Comparison of ENCODE assay signal across 8 cellular contexts in genomic region chr20:13219327-13220193, GRCh38. TPM values are rescaled to one million over a fixed set of nuclear protein-coding genes. Genes with fewer than 3 reads are reported as not detected.
A peak's percentile ranks its signal among the peaks of the same experiment; 100 is the strongest.
DNase-seq lines count a peak whose midpoint lies in the region; ATAC-seq and TF ChIP-seq lines count a peak whose summit lies in the region.

No MANE protein-coding gene starts in this region.

- H3K9me3 ChIP-seq in muscle layer of colon (ENCODE audit: low read length) (no peaks in the 10 kb centered on the region), tibial artery (no peaks in the 10 kb centered on the region), SJCRH30 (replicated peaks) (no peaks in the 10 kb centered on the region)

- CTCF ChIA-PET in activated naive CD4-positive, alpha-beta T cell treated with anti-CD3 and anti-CD28 coated beads, Interleukin-2, amount 10 ng/mL, durations not matched to agents 7 days and 5 days (lab: Charles Lee), result no interaction called here

- intact Hi-C loops in tibial artery (cut with DNase I; ENCODE audit: low total_unique reads), result loop anchor here (10.0 kb wide), 1 partner anchor 105 kb away; no protein-coding TSS in a partner anchor

- H3K9me3 Mint-ChIP-seq in activated naive CD4-positive, alpha-beta T cell treated with anti-CD3 and anti-CD28 coated beads, Interleukin-2, amount 10 ng/mL, durations not matched to agents 7 days and 5 days, result no peaks in the 10 kb centered on the region
- no peaks in the 10 kb centered on the region for H3K9me3 Mint-ChIP-seq in effector memory CD8-positive, alpha-beta T cell

- DNase-seq in activated naive CD4-positive, alpha-beta T cell treated with anti-CD3 and anti-CD28 coated beads, Interleukin-2, amount 10 ng/mL, durations not matched to agents 7 days and 5 days, result no peak
- no peak for DNase-seq in activated naive CD4-positive, alpha-beta T cell (lab: John Stamatoyannopoulos, UW)
- DNase-seq in effector memory CD8-positive, alpha-beta T cell, result no peak
- DNase-seq in tibial artery (no peak), cerebellum (ENCODE audit: low spot score) (no peak), SJCRH30 (no peak)
- no peak for DNase-seq in activated effector memory CD4-positive, alpha-beta T cell treated with anti-CD3 and anti-CD28 coated beads, Interleukin-2, amount 50 U/mL, for 16 hours

- H3K4me1 ChIP-seq in muscle layer of colon (ENCODE audit: insufficient read depth, low read length) (peaks cover 12% of the 10 kb centered on the region), tibial artery (peaks cover 0 to 31% (median 23%) of the 10 kb centered on the region in 4 donors), SJCRH30 (no peaks in the 10 kb centered on the region)

- no peak for TF ChIP-seq CTCF in tibial artery (IDR thresholded peaks at IDR 0.05)

- no peaks in the 10 kb centered on the region for H3K36me3 ChIP-seq in muscle layer of colon (ENCODE audit: insufficient read depth, low read length)
- H3K36me3 ChIP-seq in tibial artery, result no peaks in the 10 kb centered on the region
- no peaks in the 10 kb centered on the region for H3K36me3 ChIP-seq in SJCRH30

- H3K36me3 Mint-ChIP-seq in activated naive CD4-positive, alpha-beta T cell treated with anti-CD3 and anti-CD28 coated beads, Interleukin-2, amount 10 ng/mL, durations not matched to agents 7 days and 5 days, result no peaks in the 10 kb centered on the region
- H3K36me3 Mint-ChIP-seq in effector memory CD8-positive, alpha-beta T cell (ENCODE audit: insufficient read depth), result peaks cover 2% of the 10 kb centered on the region

- peaks cover 75% of the 10 kb centered on the region for H3K27me3 Mint-ChIP-seq in activated naive CD4-positive, alpha-beta T cell treated with anti-CD3 and anti-CD28 coated beads, Interleukin-2, amount 10 ng/mL, durations not matched to agents 7 days and 5 days
- H3K27me3 Mint-ChIP-seq in effector memory CD8-positive, alpha-beta T cell, result peaks cover 44 to 63% of the 10 kb centered on the region in 2 donors

- peak; percentile 1 for ATAC-seq in effector memory CD8-positive, alpha-beta T cell (replicated peaks)

- peak overlapping the region; percentile 46 to 62 for H3K4me3 ChIP-seq in muscle layer of colon (ENCODE audit: low read depth in 1 of 2, low read length in 2 of 2)
- H3K4me3 ChIP-seq in tibial artery, result peak overlapping the region; percentile 59 to 64
- no peak overlapping the region for H3K4me3 ChIP-seq in SJCRH30

- peaks cover 9 to 22% of the 10 kb centered on the region in 2 donors for H3K27me3 ChIP-seq in muscle layer of colon (ENCODE audit: control insufficient read depth in 1 of 2, insufficient read depth in 2 of 2, low read length in 2 of 2)
- peaks cover 0 to 30% of the 10 kb centered on the region in 2 donors for H3K27me3 ChIP-seq in tibial artery
- H3K27me3 ChIP-seq in SJCRH30, result peaks cover 7% of the 10 kb centered on the region

- no peak overlapping the region for H3K9ac ChIP-seq in muscle layer of colon (ENCODE audit: low read length)

- peak overlapping the region; percentile 77 for H3K4me3 Mint-ChIP-seq in activated naive CD4-positive, alpha-beta T cell treated with anti-CD3 and anti-CD28 coated beads, Interleukin-2, amount 10 ng/mL, durations not matched to agents 7 days and 5 days
- peak overlapping the region; percentile 81 for H3K4me3 Mint-ChIP-seq in effector memory CD8-positive, alpha-beta T cell

- H3K4me1 Mint-ChIP-seq in activated naive CD4-positive, alpha-beta T cell treated with anti-CD3 and anti-CD28 coated beads, Interleukin-2, amount 10 ng/mL, durations not matched to agents 7 days and 5 days, result peaks cover 19% of the 10 kb centered on the region
- peaks cover 4 to 6% of the 10 kb centered on the region in 2 donors for H3K4me1 Mint-ChIP-seq in effector memory CD8-positive, alpha-beta T cell (ENCODE audit: low read depth in 2 of 2)

- H3K27ac Mint-ChIP-seq in activated naive CD4-positive, alpha-beta T cell treated with anti-CD3 and anti-CD28 coated beads, Interleukin-2, amount 10 ng/mL, durations not matched to agents 7 days and 5 days, result no peak overlapping the region
- H3K27ac Mint-ChIP-seq in effector memory CD8-positive, alpha-beta T cell, result no peak overlapping the region

- H3K27ac ChIP-seq in muscle layer of colon (ENCODE audit: low read depth, low read length) (no peak overlapping the region), tibial artery (peak overlapping the region in 1 of 2 donors; percentile 27), SJCRH30 (no peak overlapping the region)

RNA-seq across cellular contexts. Expression of gene ISM1, which starts 1.5 kb away (rescaled TPM):
- total RNA-seq in cerebellum, result 0.54 TPM
- total RNA-seq in SJCRH30 (2014; rRNA removed; shearing (Covaris generic)), result 0.05 TPM in 1 of 2 replicates, not detected in the other
